10 cellular contexts compared by ENCODE assay signal in the genomic region with DNA sequence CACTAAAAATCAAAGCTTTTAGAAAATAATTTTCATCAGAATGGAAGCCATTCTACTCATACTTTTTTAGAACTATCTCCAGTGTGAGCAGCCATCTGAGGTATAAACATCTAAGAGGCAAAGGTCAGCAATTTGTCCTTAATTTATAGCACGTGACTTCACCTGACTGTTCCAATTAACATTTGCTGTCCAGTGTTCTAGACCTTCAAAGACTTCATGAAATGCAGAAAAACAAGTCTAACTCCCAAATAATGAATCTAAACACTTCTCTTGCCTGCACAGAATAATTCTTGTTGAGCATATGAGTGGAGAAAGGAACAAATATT. TPM values are rescaled to one million over a fixed set of nuclear protein-coding genes. Genes with fewer than 3 reads are reported as not detected.
DNase-seq lines count a peak whose midpoint lies in the region; ATAC-seq and TF ChIP-seq lines count a peak whose summit lies in the region.
"Had no signal": no experiment of that assay in that cellular context is flagged by ENCODE, and none has a peak within 500 bp of the region (broad histone marks: within the 10 kb centered on the region; RNA-seq: fewer than 3 reads in every experiment).

No MANE protein-coding gene starts in this region.

- H3K27ac ChIP-seq in heart left ventricle: peak overlapping the region; percentile 38 to 96 (median 62)
- H3K27ac ChIP-seq in skin epidermis: peak overlapping the region in 20 of 21 experiments; percentile 4 to 93 (median 74)

- POLR2A ChIA-PET in WTC11 (lab: Charles Lee): no interaction called here

- ATAC-seq in GM21737 (IDR thresholded peaks at IDR 0.05; ENCODE audit: unreplicated experiment) (peak; percentile 2), WTC11 (no peak), heart left ventricle (peak in 2 of 4 donors; percentile 15 to 44), HG03439 (IDR thresholded peaks at IDR 0.05; ENCODE audit: unreplicated experiment) (no peak)

- no peak for DNase-seq in WTC11 (ENCODE audit: low spot score)
- DNase-seq in heart left ventricle: no peak
- no peak for DNase-seq in COR-L47 (lab: John Stamatoyannopoulos, UW)
- no peak for DNase-seq in NCI-H2171 treated with DMSO at 0.1 percent for 48 hours (lab: John Stamatoyannopoulos, UW)
- no peak for DNase-seq in GM13976 (ENCODE audit: low spot score)
- DNase-seq: stimulated activated naive CD4-positive, alpha-beta T cell treated with Interleukin-2 at 50 U/mL for 16 hours had no signal

- H3K4me3 Mint-ChIP-seq in WTC11: no peak overlapping the region

- peaks cover 5% of the 10 kb centered on the region; the same call in 1 of the 2 replicates for H3K4me1 Mint-ChIP-seq in WTC11

- H3K9me3 ChIP-seq in heart left ventricle: peaks cover 0 to 16% (median 0%) of the 10 kb centered on the region in 12 donors

- peak overlapping the region in 8 of 12 donors; percentile 18 to 55 (median 42) for H3K4me3 ChIP-seq in heart left ventricle
- H3K4me3 ChIP-seq in skin epidermis: peak overlapping the region in 4 of 7 experiments; percentile 2 to 30 (median 13)

- peaks cover 0 to 48% (median 9%) of the 10 kb centered on the region in 12 donors for H3K4me1 ChIP-seq in heart left ventricle

- no peaks in the 10 kb centered on the region for H3K27me3 ChIP-seq in heart left ventricle

- intact Hi-C loops in heart left ventricle (cut with DNase I): no loop called here

- H3K27ac Mint-ChIP-seq in WTC11: peak overlapping the region; percentile 20

- TF ChIP-seq POLR2A in heart left ventricle (IDR thresholded peaks at IDR 0.05): no peak

- no peaks in the 10 kb centered on the region for H3K9me3 Mint-ChIP-seq in WTC11

- peaks cover 15% of the 10 kb centered on the region for H3K36me3 Mint-ChIP-seq in WTC11

- TF ChIP-seq CTCF in WTC11 (IDR thresholded peaks at IDR 0.05) (no peak), heart left ventricle (IDR thresholded peaks at IDR 0.05) (no peak), GM13976 (IDR thresholded peaks at IDR 0.05; ENCODE audit: borderline replicate concordance, control extremely low read depth, extremely low read depth, insufficient read depth, missing control alignments) (no peak)

- peaks cover 0 to 22% (median 18%) of the 10 kb centered on the region in 9 donors for H3K36me3 ChIP-seq in heart left ventricle

- in situ Hi-C loops in GM13976 (cut with MboI; ENCODE audit: low sequenced_read_pairs, unreplicated experiment): no loop called here

- H3K27me3 Mint-ChIP-seq in WTC11 (ENCODE audit: low read depth): no peaks in the 10 kb centered on the region

- WGBS in heart left ventricle, 4 donors: 12 to 19% (median 16%) methylated on average over 1 of the region's 1 CpG

- CTCF ChIA-PET in WTC11 (lab: Charles Lee): no interaction called here

TF ChIP-seq in WTC11, 78 proteins besides CTCF, POLR2A, EP300 and RAD21:
- TF ChIP-seq, protein P1, sequence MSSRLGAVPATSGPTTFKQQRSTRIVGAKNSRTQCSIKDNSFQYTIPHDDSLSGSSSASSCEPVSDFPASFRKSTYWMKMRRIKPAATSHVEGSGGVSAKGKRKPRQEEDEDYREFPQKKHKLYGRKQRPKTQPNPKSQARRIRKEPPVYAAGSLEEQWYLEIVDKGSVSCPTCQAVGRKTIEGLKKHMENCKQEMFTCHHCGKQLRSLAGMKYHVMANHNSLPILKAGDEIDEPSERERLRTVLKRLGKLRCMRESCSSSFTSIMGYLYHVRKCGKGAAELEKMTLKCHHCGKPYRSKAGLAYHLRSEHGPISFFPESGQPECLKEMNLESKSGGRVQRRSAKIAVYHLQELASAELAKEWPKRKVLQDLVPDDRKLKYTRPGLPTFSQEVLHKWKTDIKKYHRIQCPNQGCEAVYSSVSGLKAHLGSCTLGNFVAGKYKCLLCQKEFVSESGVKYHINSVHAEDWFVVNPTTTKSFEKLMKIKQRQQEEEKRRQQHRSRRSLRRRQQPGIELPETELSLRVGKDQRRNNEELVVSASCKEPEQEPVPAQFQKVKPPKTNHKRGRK (CRISPR knock-in tag; IDR thresholded peaks at IDR 0.05; ENCODE audit: borderline replicate concordance): no peak
- TF ChIP-seq, protein P2, sequence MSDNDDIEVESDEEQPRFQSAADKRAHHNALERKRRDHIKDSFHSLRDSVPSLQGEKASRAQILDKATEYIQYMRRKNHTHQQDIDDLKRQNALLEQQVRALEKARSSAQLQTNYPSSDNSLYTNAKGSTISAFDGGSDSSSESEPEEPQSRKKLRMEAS (CRISPR knock-in tag; IDR thresholded peaks at IDR 0.05): no peak
- TF ChIP-seq PREB (CRISPR knock-in tag; IDR thresholded peaks at IDR 0.05; ENCODE audit: borderline replicate concordance) (no peak), ZNF423 (CRISPR knock-in tag; IDR thresholded peaks at IDR 0.05) (no peak)

RNA-seq across cellular contexts. Expression of gene RFC1, which starts 12.0 kb away (rescaled TPM):
- total RNA-seq in WTC11 (2021): 56.7 to 64.3 TPM (median 59.4 TPM) in 3 replicates
- 10 to 100 TPM; 21.0 to 31.2 (median 24.3) TPM for total RNA-seq in heart left ventricle
- 10 to 100 TPM in 1 of 2 donors, 1 to 10 TPM in 1; 5.3 to 19.9 TPM for polyA plus RNA-seq in heart left ventricle

RNA-seq across cellular contexts. Expression of gene KLB, which starts 52.6 kb away (rescaled TPM):
- total RNA-seq in WTC11 (2021) (0.09 to 0.14 TPM in 2 of 3 replicates, not detected in the other), heart left ventricle (1 to 10 TPM in 1 of 9 donors, under 1 TPM in 3, not detected in 5; 0.08 to 2.9 (median 0.25) TPM)
- polyA plus RNA-seq in heart left ventricle: under 1 TPM; 0.08 to 0.18 TPM
- total RNA-seq: SK-MEL-5 had no signal
